ENCODE assay signal across 8 cellular contexts in genomic region chr9:117704024-117704575, GRCh38. TPM values are rescaled to one million over a fixed set of nuclear protein-coding genes. Genes with fewer than 3 reads are reported as not detected.
DNase-seq lines count a peak whose midpoint lies in the region; ATAC-seq and TF ChIP-seq lines count a peak whose summit lies in the region.

TSS of gene TLR4 (plus strand) at chr9:117704403. CDS start at chr9:117704473, 70 bp downstream.

- no peak for TF ChIP-seq CTCF in foreskin fibroblast (IDR thresholded peaks at IDR 0.05; ENCODE audit: low read depth, low read length)

- DNase-seq in AG20443 (ENCODE audit: low spot score) = peak; percentile 64
- DNase-seq in SW480 (ENCODE audit: low spot score) = peak; percentile 59
- peak; percentile 81 to 88 for DNase-seq in foreskin fibroblast
- peak; percentile 3 for DNase-seq in occipital lobe (lab: John Stamatoyannopoulos, UW)
- DNase-seq in stimulated activated CD4-positive, alpha-beta T cell treated with anti-CD3 and anti-CD28 coated beads, Interleukin-12 subunit alpha, Interleukin-12 subunit beta, amount 100 ng/mL, for 4 hours = no peak
- no peak for DNase-seq in activated CD4-positive, alpha-beta T cell treated with anti-CD3 and anti-CD28 coated beads, Interleukin-2, amount 50 U/mL, for 1 hour

- peak within 1 kb of the TSS; percentile 39 to 41 for H3K4me3 ChIP-seq in foreskin fibroblast (ENCODE audit: low read depth in 1 of 2, low read length in 2 of 2)

- ATAC-seq in GM19324 (IDR thresholded peaks at IDR 0.05; ENCODE audit: low FRiP score, unreplicated experiment) (peak; percentile 98), HG03378 (IDR thresholded peaks at IDR 0.05; ENCODE audit: unreplicated experiment) (peak; percentile 100)

RNA-seq across cellular contexts. Expression of gene TLR4, which starts in this region (rescaled TPM):
- 10.8 TPM for total RNA-seq in occipital lobe

Comparison
In these comparisons a context has a peak if more than half of its experiments do, and no peak if none do; other contexts are left out.
1. DNase-seq: peak in AG20443 (single experiment), SW480 (single experiment), foreskin fibroblast (2 of 2) and occipital lobe (single experiment); none in stimulated activated CD4-positive, alpha-beta T cell treated with anti-CD3 and anti-CD28 coated beads, Interleukin-12 subunit alpha, Interleukin-12 subunit beta, amount 100 ng/mL, for 4 hours (single experiment) and activated CD4-positive, alpha-beta T cell treated with anti-CD3 and anti-CD28 coated beads, Interleukin-2, amount 50 U/mL, for 1 hour (single experiment).